Comparison of ENCODE assay signal across 31 cellular contexts in genomic region chr1:157766792-157767191, GRCh38. TPM values are rescaled to one million over a fixed set of nuclear protein-coding genes. Genes with fewer than 3 reads are reported as not detected.
"Had no signal": no experiment of that assay in that cellular context is flagged by ENCODE, and none has a peak within 500 bp of the region (broad histone marks: within the 10 kb centered on the region; RNA-seq: fewer than 3 reads in every experiment).

No MANE protein-coding gene starts in this region.

- H3K4me3 ChIP-seq: SJSA1 had no signal

- H3K4me1 Mint-ChIP-seq: activated CD4-positive, alpha-beta T cell treated with anti-CD3 and anti-CD28 coated beads, Interleukin-2, amount 10 ng/mL, durations not matched to agents 24 days and 14 days; activated naive CD4-positive, alpha-beta T cell treated with anti-CD3 and anti-CD28 coated beads, Interleukin-2, amount 10 ng/mL, durations not matched to agents 7 days and 5 days; brain; T-helper 17 cell had no signal

- H3K9me3 ChIP-seq: SJSA1, SK-N-SH had no signal

- H3K27me3 Mint-ChIP-seq: activated CD4-positive, alpha-beta T cell treated with anti-CD3 and anti-CD28 coated beads, Interleukin-2, amount 10 ng/mL, durations not matched to agents 24 days and 14 days; activated naive CD4-positive, alpha-beta T cell treated with anti-CD3 and anti-CD28 coated beads, Interleukin-2, amount 10 ng/mL, durations not matched to agents 7 days and 5 days; T-cell had no signal

- DNase-seq: activated CD4-positive, alpha-beta T cell treated with anti-CD3 and anti-CD28 coated beads, Interleukin-2, amount 10 ng/mL, durations not matched to agents 24 days and 14 days; activated CD4-positive, alpha-beta T cell treated with anti-CD3 and anti-CD28 coated beads, Interleukin-2, amount 50 U/mL, for 4 hours; activated CD8-positive, alpha-beta T cell treated with anti-CD3 and anti-CD28 coated beads, Interleukin-2, amount 10 ng/mL, durations not matched to agents 7 days and 5 days; activated naive CD4-positive, alpha-beta T cell treated with anti-CD3 and anti-CD28 coated beads, Interleukin-2, amount 10 ng/mL, durations not matched to agents 7 days and 5 days; activated naive CD8-positive, alpha-beta T cell treated with anti-CD3 and anti-CD28 coated beads, Interleukin-2, amount 50 U/mL, for 24 hours; activated T-cell treated with anti-CD3 and anti-CD28 coated beads, Interleukin-2, amount 50 U/mL, for 24 hours; anterior cingulate cortex; central memory CD4-positive, alpha-beta T cell; KBM-7; MM.1S; MV-4-11; NCI-H1092; NCI-H1436 treated with DMSO at 0.1 percent for 48 hours; NCI-H1694 treated with DMSO at 0.1 percent for 48 hours; NCI-H2029; NCI-H345; NCI-H526; NCI-H748 treated with DMSO at 0.1 percent for 48 hours; SHP77; SK-N-SH; T-cell; T-helper 17 cell; WERI-Rb-1 had no signal

- ATAC-seq: activated CD8-positive, alpha-beta T cell treated with anti-CD3 and anti-CD28 coated beads, Interleukin-2, amount 10 ng/mL, durations not matched to agents 7 days and 5 days; activated naive CD8-positive, alpha-beta T cell treated with anti-CD3 and anti-CD28 coated beads, Interleukin-2, amount 50 U/mL, for 24 hours; Panc1; T-cell; T-helper 17 cell had no signal

- H3K9ac ChIP-seq: SK-N-SH had no signal

- H3K9me2 ChIP-seq: SK-N-SH had no signal

- H3K4me2 ChIP-seq: SK-N-SH had no signal

- H3K4me3 Mint-ChIP-seq: activated CD4-positive, alpha-beta T cell treated with anti-CD3 and anti-CD28 coated beads, Interleukin-2, amount 10 ng/mL, durations not matched to agents 24 days and 14 days; activated CD8-positive, alpha-beta T cell treated with anti-CD3 and anti-CD28 coated beads, Interleukin-2, amount 10 ng/mL, durations not matched to agents 7 days and 5 days; activated naive CD4-positive, alpha-beta T cell treated with anti-CD3 and anti-CD28 coated beads, Interleukin-2, amount 10 ng/mL, durations not matched to agents 7 days and 5 days; activated naive CD8-positive, alpha-beta T cell; activated naive CD8-positive, alpha-beta T cell treated with anti-CD3 and anti-CD28 coated beads, Interleukin-2, amount 50 U/mL, for 24 hours; activated T-cell treated with anti-CD3 and anti-CD28 coated beads, Interleukin-2, amount 50 U/mL, for 24 hours; brain; T-cell; T-helper 17 cell had no signal

- H3K9me3 Mint-ChIP-seq: activated CD4-positive, alpha-beta T cell treated with anti-CD3 and anti-CD28 coated beads, Interleukin-2, amount 10 ng/mL, durations not matched to agents 24 days and 14 days; activated naive CD4-positive, alpha-beta T cell treated with anti-CD3 and anti-CD28 coated beads, Interleukin-2, amount 10 ng/mL, durations not matched to agents 7 days and 5 days; activated T-cell treated with anti-CD3 and anti-CD28 coated beads, Interleukin-2, amount 50 U/mL, for 24 hours; T-cell had no signal

- H3K36me3 ChIP-seq: SJSA1, WERI-Rb-1 had no signal

- H3K27ac Mint-ChIP-seq: activated CD4-positive, alpha-beta T cell treated with anti-CD3 and anti-CD28 coated beads, Interleukin-2, amount 10 ng/mL, durations not matched to agents 24 days and 14 days; activated CD8-positive, alpha-beta T cell treated with anti-CD3 and anti-CD28 coated beads, Interleukin-2, amount 10 ng/mL, durations not matched to agents 7 days and 5 days; activated naive CD4-positive, alpha-beta T cell treated with anti-CD3 and anti-CD28 coated beads, Interleukin-2, amount 10 ng/mL, durations not matched to agents 7 days and 5 days; activated naive CD8-positive, alpha-beta T cell; activated naive CD8-positive, alpha-beta T cell treated with anti-CD3 and anti-CD28 coated beads, Interleukin-2, amount 50 U/mL, for 24 hours; activated T-cell treated with anti-CD3 and anti-CD28 coated beads, Interleukin-2, amount 50 U/mL, for 24 hours; brain; T-cell; T-helper 17 cell had no signal

- H3K4me1 ChIP-seq: SJSA1 had no signal

- H3K27ac ChIP-seq: SJSA1, WERI-Rb-1 had no signal

- H3K36me3 Mint-ChIP-seq: activated naive CD4-positive, alpha-beta T cell treated with anti-CD3 and anti-CD28 coated beads, Interleukin-2, amount 10 ng/mL, durations not matched to agents 7 days and 5 days; activated naive CD8-positive, alpha-beta T cell; brain; T-cell had no signal

RNA-seq across cellular contexts. Expression of gene FCRL2, which starts 10.1 kb away (rescaled TPM):
- total RNA-seq: activated CD4-positive, alpha-beta T cell treated with anti-CD3 and anti-CD28 coated beads, Interleukin-2, amount 10 ng/mL, durations not matched to agents 24 days and 14 days; activated CD8-positive, alpha-beta T cell treated with anti-CD3 and anti-CD28 coated beads, Interleukin-2, amount 10 ng/mL, durations not matched to agents 7 days and 5 days; cerebellum; LHCN-M2; NCI-H460; RPMI7951; SJSA1 had no signal
- polyA plus RNA-seq: SK-N-SH had no signal

RNA-seq across cellular contexts. Expression of gene FCRL1, which starts 53.1 kb away (rescaled TPM):
- total RNA-seq: activated CD4-positive, alpha-beta T cell treated with anti-CD3 and anti-CD28 coated beads, Interleukin-2, amount 10 ng/mL, durations not matched to agents 24 days and 14 days; activated CD8-positive, alpha-beta T cell treated with anti-CD3 and anti-CD28 coated beads, Interleukin-2, amount 10 ng/mL, durations not matched to agents 7 days and 5 days; LHCN-M2; NCI-H460; RPMI7951; SJSA1 had no signal
- polyA plus RNA-seq: SK-N-SH had no signal
